ENCODE assay signal across 18 cellular contexts in genomic region chr22:21697021-21697771, GRCh38. TPM values are rescaled to one million over a fixed set of nuclear protein-coding genes. Genes with fewer than 3 reads are reported as not detected.
DNase-seq lines count a peak whose midpoint lies in the region; ATAC-seq, FAIRE-seq and TF ChIP-seq lines count a peak whose summit lies in the region.
"Had no signal": no experiment of that assay in that cellular context is flagged by ENCODE, and none has a peak within 500 bp of the region (broad histone marks: within the 10 kb centered on the region; RNA-seq: fewer than 3 reads in every experiment).

No MANE protein-coding gene starts in this region.

- FAIRE-seq in astrocyte (lab: Jason Lieb, UNC): no peak
- FAIRE-seq: islet of Langerhans, TTC549 had no signal

- H3K4me3 ChIP-seq in astrocyte (ENCODE audit: insufficient read depth, low read depth, low read length) (no peak overlapping the region), heart right ventricle (no peak overlapping the region)
- H3K4me3 ChIP-seq: GM23338, SK-N-MC had no signal

- peaks cover 20% of the 10 kb centered on the region for H3K36me3 Mint-ChIP-seq in astrocyte (ENCODE audit: low read depth, unreplicated experiment)
- H3K36me3 Mint-ChIP-seq in stimulated activated effector memory CD8-positive, alpha-beta T cell treated with anti-CD3 and anti-CD28 coated beads, Interleukin-12 subunit alpha, Interleukin-12 subunit beta, amount 100 ng/mL, for 72 hours: peaks cover 70% of the 10 kb centered on the region

- TF ChIP-seq CTCF in astrocyte (IDR thresholded peaks at IDR 0.05; ENCODE audit: insufficient read depth, low read depth, low read length) (no peak), heart right ventricle (IDR thresholded peaks at IDR 0.05) (no peak)

- H3K4me3 Mint-ChIP-seq in astrocyte (ENCODE audit: unreplicated experiment): no peak overlapping the region
- H3K4me3 Mint-ChIP-seq in stimulated activated effector memory CD8-positive, alpha-beta T cell treated with anti-CD3 and anti-CD28 coated beads, Interleukin-12 subunit alpha, Interleukin-12 subunit beta, amount 100 ng/mL, for 72 hours: no peak overlapping the region
- H3K4me3 Mint-ChIP-seq: GM23338 had no signal

- 80 to 88% methylated on average over 16 of the region's 16 CpGs for WGBS in heart right ventricle, 2 donors

- H4K20me1 ChIP-seq in astrocyte (ENCODE audit: insufficient read depth, low read length): no peaks in the 10 kb centered on the region

- H3K9me3 Mint-ChIP-seq in astrocyte (ENCODE audit: unreplicated experiment): no peaks in the 10 kb centered on the region
- no peaks in the 10 kb centered on the region for H3K9me3 Mint-ChIP-seq in stimulated activated effector memory CD8-positive, alpha-beta T cell treated with anti-CD3 and anti-CD28 coated beads, Interleukin-12 subunit alpha, Interleukin-12 subunit beta, amount 100 ng/mL, for 72 hours
- H3K9me3 Mint-ChIP-seq: GM23338 had no signal

- H3K4me1 Mint-ChIP-seq in astrocyte (ENCODE audit: low read depth, unreplicated experiment): peaks cover 11% of the 10 kb centered on the region
- no peaks in the 10 kb centered on the region for H3K4me1 Mint-ChIP-seq in stimulated activated effector memory CD8-positive, alpha-beta T cell treated with anti-CD3 and anti-CD28 coated beads, Interleukin-12 subunit alpha, Interleukin-12 subunit beta, amount 100 ng/mL, for 72 hours

- peak overlapping the region; percentile 64 for H3K9ac ChIP-seq in astrocyte (ENCODE audit: low read length)

- H3K4me1 ChIP-seq in astrocyte (ENCODE audit: insufficient read depth, low read length) (peaks cover 27% of the 10 kb centered on the region), heart right ventricle (peaks cover 7 to 33% (median 24%) of the 10 kb centered on the region in 9 donors)

- DNase-seq in EH (ENCODE audit: low read depth) (peak; percentile 3), astrocyte (ENCODE audit: low read depth) (no peak), heart right ventricle (no peak), SIG-M5 treated with dmso at 0.1 percent for 504 hours (lab: John Stamatoyannopoulos, UW; ENCODE audit: unreplicated experiment) (no peak)
- DNase-seq in stimulated activated effector memory CD8-positive, alpha-beta T cell treated with anti-CD3 and anti-CD28 coated beads, Interleukin-12 subunit alpha, Interleukin-12 subunit beta, amount 100 ng/mL, for 72 hours (ENCODE audit: low spot score in 2 of 2): no peak
- DNase-seq: activated CD4-positive, alpha-beta T cell treated with anti-CD3 and anti-CD28 coated beads, Interleukin-2, amount 50 U/mL, for 1 hour; activated T-cell treated with anti-CD3 and anti-CD28 coated beads, Interleukin-2, amount 50 U/mL, for 48 hours; BE2C; DND-41; NCI-H2029; NCI-H510A; stimulated activated naive CD4-positive, alpha-beta T cell had no signal

- ATAC-seq in heart right ventricle: peak; percentile 2 to 55 (median 44)
- ATAC-seq in stimulated activated effector memory CD8-positive, alpha-beta T cell treated with anti-CD3 and anti-CD28 coated beads, Interleukin-12 subunit alpha, Interleukin-12 subunit beta, amount 100 ng/mL, for 72 hours: no peak
- ATAC-seq in GM18511 (IDR thresholded peaks at IDR 0.05; ENCODE audit: unreplicated experiment): no peak
- ATAC-seq in HG03108 (IDR thresholded peaks at IDR 0.05; ENCODE audit: unreplicated experiment): no peak
- ATAC-seq: GM23338 had no signal

- H3K27ac Mint-ChIP-seq in astrocyte (ENCODE audit: unreplicated experiment): no peak overlapping the region
- H3K27ac Mint-ChIP-seq in stimulated activated effector memory CD8-positive, alpha-beta T cell treated with anti-CD3 and anti-CD28 coated beads, Interleukin-12 subunit alpha, Interleukin-12 subunit beta, amount 100 ng/mL, for 72 hours: peak overlapping the region; percentile 83
- H3K27ac Mint-ChIP-seq: GM23338 had no signal

- peak overlapping the region; percentile 8 for H3K4me2 ChIP-seq in astrocyte (ENCODE audit: low read length)
- H3K4me2 ChIP-seq: GM23338 had no signal

- no peak overlapping the region for H2AFZ ChIP-seq in astrocyte (ENCODE audit: low read depth, low read length)
- H2AFZ ChIP-seq: GM23338 had no signal

- H3K9me3 ChIP-seq in astrocyte (ENCODE audit: insufficient read depth, low read depth, low read length) (no peaks in the 10 kb centered on the region), heart right ventricle (no peaks in the 10 kb centered on the region)
- H3K9me3 ChIP-seq: BE2C had no signal

- H3K36me3 ChIP-seq in astrocyte (ENCODE audit: insufficient read depth, low read length) (peaks cover 6% of the 10 kb centered on the region), heart right ventricle (peaks cover 0 to 79% (median 30%) of the 10 kb centered on the region in 9 donors)

- no peaks in the 10 kb centered on the region for H3K27me3 Mint-ChIP-seq in astrocyte (ENCODE audit: low read depth, unreplicated experiment)

- intact Hi-C loops in heart right ventricle (cut with DNase I): no loop called here

- H3K27ac ChIP-seq in astrocyte (ENCODE audit: low read depth, low read length) (peak overlapping the region; percentile 86), heart right ventricle (peak overlapping the region in 9 of 10 donors; percentile 34 to 83 (median 73))
- H3K27ac ChIP-seq: SK-N-MC had no signal

- no peaks in the 10 kb centered on the region for H3K79me2 ChIP-seq in astrocyte (ENCODE audit: insufficient read depth, low read length)

- H3K27me3 ChIP-seq in astrocyte (ENCODE audit: insufficient read depth, low read length) (no peaks in the 10 kb centered on the region), heart right ventricle (no peaks in the 10 kb centered on the region)
- H3K27me3 ChIP-seq: BE2C had no signal

RNA-seq across cellular contexts. Expression of gene PPIL2, which starts 31.4 kb away (rescaled TPM):
- 28.2 and 28.5 TPM in 2 replicates for total RNA-seq in astrocyte
- total RNA-seq in heart right ventricle: 10 to 100 TPM; 20.4 to 31.0 (median 25.8) TPM
- polyA plus RNA-seq in heart right ventricle: 10 to 100 TPM; 18.4 to 31.9 TPM

RNA-seq across cellular contexts. Expression of gene YPEL1, which starts 38.4 kb away (rescaled TPM):
- total RNA-seq in astrocyte (0.82 and 0.86 TPM in 2 replicates), heart right ventricle (10 to 100 TPM in 3 of 10 donors, 1 to 10 TPM in 7; 1.5 to 14.6 (median 8.0) TPM)
- 1 to 10 TPM; 1.7 to 4.2 TPM for polyA plus RNA-seq in heart right ventricle

RNA-seq across cellular contexts. Expression of gene SDF2L1, which starts 55.1 kb away (rescaled TPM):
- total RNA-seq in astrocyte (46.8 and 49.5 TPM in 2 replicates), heart right ventricle (10 to 100 TPM; 10.8 to 41.0 (median 18.2) TPM)
- 100 to 1,000 TPM in 1 of 2 donors, 10 to 100 TPM in 1; 17.6 to 325 TPM for polyA plus RNA-seq in heart right ventricle

Comparison
In these comparisons a context has a peak if more than half of its experiments do, and no peak if none do; other contexts are left out.
1. ATAC-seq: peak in heart right ventricle (8 of 8); none in stimulated activated effector memory CD8-positive, alpha-beta T cell treated with anti-CD3 and anti-CD28 coated beads, Interleukin-12 subunit alpha, Interleukin-12 subunit beta, amount 100 ng/mL, for 72 hours (single experiment), GM18511 (single experiment) and HG03108 (single experiment).